Comparison of ENCODE assay signal across 13 cellular contexts in the genomic region with DNA sequence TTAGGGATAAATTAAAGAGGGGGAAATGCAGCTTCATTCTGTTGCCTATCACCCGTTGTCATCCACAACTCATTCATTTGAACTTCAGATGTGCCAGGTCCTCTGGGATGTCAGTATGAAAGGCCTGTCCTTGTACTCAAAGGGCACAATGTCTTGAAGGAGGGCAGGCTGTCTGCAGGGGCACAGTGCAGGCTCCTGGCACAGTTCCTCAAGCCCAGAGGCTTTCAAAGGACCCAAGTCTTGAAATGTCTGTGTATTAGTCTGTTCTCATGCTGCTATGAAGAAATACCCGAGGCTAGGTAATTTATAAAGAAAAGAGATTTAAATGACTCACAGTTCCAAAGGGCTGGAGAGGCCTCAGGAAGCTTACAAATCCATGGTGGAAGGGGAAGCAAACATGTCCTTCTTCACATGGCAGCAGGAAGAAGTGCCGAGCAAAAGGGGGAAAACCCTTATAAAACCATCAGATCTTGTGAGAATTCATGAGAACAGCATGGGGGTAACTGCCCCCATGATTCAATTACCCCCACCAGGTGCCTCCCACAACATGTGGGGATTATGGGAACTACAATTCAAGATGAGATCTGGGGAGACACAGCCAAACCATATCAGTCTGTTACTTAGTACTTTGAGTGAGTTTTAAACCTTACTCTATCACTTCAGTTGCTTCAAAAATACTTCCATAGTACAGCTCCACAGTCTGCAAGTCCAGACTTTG. TPM values are rescaled to one million over a fixed set of nuclear protein-coding genes. Genes with fewer than 3 reads are reported as not detected.
A peak's percentile ranks its signal among the peaks of the same experiment; 100 is the strongest.
DNase-seq lines count a peak whose midpoint lies in the region; ATAC-seq and TF ChIP-seq lines count a peak whose summit lies in the region.
"Had no signal": no experiment of that assay in that cellular context is flagged by ENCODE, and none has a peak within 500 bp of the region (broad histone marks: within the 10 kb centered on the region; RNA-seq: fewer than 3 reads in every experiment).

No MANE protein-coding gene starts in this region.

- CTCF ChIA-PET in CD8-positive, alpha-beta memory T cell (lab: Charles Lee): interaction anchor here (1.7 kb wide), 1 partner anchor 41 kb away, joined by 4 read pairs; no protein-coding TSS in a partner anchor

- H3K9me3 Mint-ChIP-seq in activated T-cell treated with anti-CD3 and anti-CD28 coated beads, Interleukin-2, amount 50 U/mL, for 72 hours: peaks cover 9 to 12% of the 10 kb centered on the region in 2 donors
- H3K9me3 Mint-ChIP-seq in CD8-positive, alpha-beta memory T cell: no peaks in the 10 kb centered on the region

- peak overlapping the region; percentile 81 for H3K4me2 ChIP-seq in smooth muscle cell

- peaks cover 46 to 73% of the 10 kb centered on the region in 2 donors for H3K36me3 Mint-ChIP-seq in activated T-cell treated with anti-CD3 and anti-CD28 coated beads, Interleukin-2, amount 50 U/mL, for 72 hours (ENCODE audit: insufficient read depth in 2 of 2)
- H3K36me3 Mint-ChIP-seq in CD8-positive, alpha-beta memory T cell: peaks cover 0 to 7% (median 2%) of the 10 kb centered on the region in 3 donors

- no peaks in the 10 kb centered on the region for H3K27me3 Mint-ChIP-seq in activated T-cell treated with anti-CD3 and anti-CD28 coated beads, Interleukin-2, amount 50 U/mL, for 72 hours (ENCODE audit: low read depth)
- peaks cover 3 to 15% of the 10 kb centered on the region in 2 donors for H3K27me3 Mint-ChIP-seq in CD8-positive, alpha-beta memory T cell

- H3K27ac ChIP-seq in SJCRH30 (peak overlapping the region; percentile 97), smooth muscle cell (ENCODE audit: low read depth) (peak overlapping the region; percentile 77)
- H3K27ac ChIP-seq in CD8-positive, alpha-beta memory T cell (ENCODE audit: low read depth, low read length): no peak overlapping the region
- H3K27ac ChIP-seq: lower lobe of right lung, thoracic aorta had no signal

- no peak overlapping the region for H3K27ac Mint-ChIP-seq in activated T-cell treated with anti-CD3 and anti-CD28 coated beads, Interleukin-2, amount 50 U/mL, for 72 hours
- H3K27ac Mint-ChIP-seq in CD8-positive, alpha-beta memory T cell: no peak overlapping the region

- H3K9ac ChIP-seq in smooth muscle cell (ENCODE audit: low read depth): no peak overlapping the region

- H2AFZ ChIP-seq in smooth muscle cell (ENCODE audit: low read depth): no peak overlapping the region

- H3K4me3 Mint-ChIP-seq in activated T-cell treated with anti-CD3 and anti-CD28 coated beads, Interleukin-2, amount 50 U/mL, for 72 hours: peak overlapping the region; percentile 56 to 86
- H3K4me3 Mint-ChIP-seq in CD8-positive, alpha-beta memory T cell: peak overlapping the region in 1 of 7 donors; percentile 21

- TF ChIP-seq CTCF in smooth muscle cell (IDR thresholded peaks at IDR 0.05; ENCODE audit: borderline replicate concordance, insufficient read depth, poor library complexity, severe bottlenecking): no peak

- peaks cover 46% of the 10 kb centered on the region for H3K4me1 ChIP-seq in SJCRH30
- peaks cover 42% of the 10 kb centered on the region for H3K4me1 ChIP-seq in smooth muscle cell (ENCODE audit: low read depth)
- peaks cover 53% of the 10 kb centered on the region for H3K4me1 ChIP-seq in CD8-positive, alpha-beta memory T cell (ENCODE audit: insufficient read depth, low read length)

- no peak for ATAC-seq in activated T-cell treated with anti-CD3 and anti-CD28 coated beads, Interleukin-2, amount 50 U/mL, for 72 hours (replicated peaks in 1 of 2)
- ATAC-seq in esophagus mucosa: peak; percentile 14
- ATAC-seq: lower lobe of right lung had no signal

- H3K9me3 ChIP-seq in SJCRH30 (replicated peaks) (peaks cover 5% of the 10 kb centered on the region; the same call in 1 of the 2 replicates), smooth muscle cell (replicated peaks; ENCODE audit: low read depth) (no peaks in the 10 kb centered on the region)
- H3K9me3 ChIP-seq in CD8-positive, alpha-beta memory T cell (ENCODE audit: low read length): no peaks in the 10 kb centered on the region
- H3K9me3 ChIP-seq: thoracic aorta had no signal

- 82% methylated on average over 3 of the region's 3 CpGs for WGBS in smooth muscle cell (ENCODE audit: low lambda C conversion rate)

- POLR2A ChIA-PET in CD8-positive, alpha-beta memory T cell (lab: Charles Lee): no interaction called here

- DNase-seq in activated T-cell treated with anti-CD3 and anti-CD28 coated beads, Interleukin-2, amount 50 U/mL, for 72 hours: no peak
- DNase-seq in activated T-cell treated with anti-CD3 and anti-CD28 coated beads, Interleukin-2, amount 50 U/mL, for 1 hour: no peak
- DNase-seq in SJCRH30 (no peak), smooth muscle cell (lab: John Stamatoyannopoulos, UW; ENCODE audit: unreplicated experiment) (no peak), NCI-H1694 (lab: John Stamatoyannopoulos, UW) (no peak)
- no peak for DNase-seq in stimulated activated CD4-positive, alpha-beta T cell treated with anti-CD3 and anti-CD28 coated beads, Interleukin-1b, Interleukin-23, amount 100 ng/mL, for 48 hours
- no peak for DNase-seq in CD8-positive, alpha-beta memory T cell
- DNase-seq: cerebellar nuclear complex, GDM1, lower lobe of right lung, OCI-M1 had no signal

- H3K4me3 ChIP-seq in SJCRH30 (no peak overlapping the region), smooth muscle cell (no peak overlapping the region)
- no peak overlapping the region for H3K4me3 ChIP-seq in CD8-positive, alpha-beta memory T cell (ENCODE audit: low read length)
- H3K4me3 ChIP-seq: lower lobe of right lung, thoracic aorta had no signal

- H4K20me1 ChIP-seq in smooth muscle cell (ENCODE audit: low read depth): peaks cover 100% of the 10 kb centered on the region

- H3K79me2 ChIP-seq in smooth muscle cell (ENCODE audit: low read depth): peaks cover 93% of the 10 kb centered on the region

- peaks cover 4% of the 10 kb centered on the region for H3F3A ChIP-seq in smooth muscle cell (ENCODE audit: low read depth)

- H3K36me3 ChIP-seq in SJCRH30 (0 out of 2 replicates have a peak, but pooled peaks cover 2% of the 10 kb centered on the region), smooth muscle cell (ENCODE audit: low read depth) (no peaks in the 10 kb centered on the region)
- no peaks in the 10 kb centered on the region for H3K36me3 ChIP-seq in CD8-positive, alpha-beta memory T cell (ENCODE audit: insufficient read depth, low read length)
- H3K36me3 ChIP-seq: lower lobe of right lung, thoracic aorta had no signal

- H3K27me3 ChIP-seq in SJCRH30 (no peaks in the 10 kb centered on the region), smooth muscle cell (ENCODE audit: low read depth) (no peaks in the 10 kb centered on the region)
- no peaks in the 10 kb centered on the region for H3K27me3 ChIP-seq in CD8-positive, alpha-beta memory T cell (ENCODE audit: insufficient read depth, low read length, poor library complexity, severe bottlenecking)

- H3K4me1 Mint-ChIP-seq in activated T-cell treated with anti-CD3 and anti-CD28 coated beads, Interleukin-2, amount 50 U/mL, for 72 hours (ENCODE audit: low read depth): peaks cover 95% of the 10 kb centered on the region
- peaks cover 38 to 65% (median 42%) of the 10 kb centered on the region in 3 donors for H3K4me1 Mint-ChIP-seq in CD8-positive, alpha-beta memory T cell

RNA-seq across cellular contexts. Expression of a gene that starts 9.4 kb away (rescaled TPM):
- total RNA-seq in activated T-cell treated with anti-CD3 and anti-CD28 coated beads, Interleukin-2, amount 50 U/mL, for 72 hours: 10 to 100 TPM; 83.5 to 94.6 TPM
- total RNA-seq in SJCRH30 (2014; rRNA removed; shearing (Covaris generic)): 28.0 and 29.2 TPM in 2 replicates
- total RNA-seq in esophagus mucosa: 19.3 TPM
- total RNA-seq in smooth muscle cell: 29.0 and 34.8 TPM in 2 replicates
- polyA plus RNA-seq in smooth muscle cell: 27.6 and 28.9 TPM in 2 replicates
- 10 to 100 TPM; 60.3 to 60.5 TPM for total RNA-seq in CD8-positive, alpha-beta memory T cell
- polyA plus RNA-seq in CD8-positive, alpha-beta memory T cell: 11.9 TPM
